ENCODE assay signal across 8 cellular contexts in genomic region chr5:122192883-122193496, GRCh38.
DNase-seq lines count a peak whose midpoint lies in the region; ATAC-seq, FAIRE-seq and TF ChIP-seq lines count a peak whose summit lies in the region.

No MANE protein-coding gene starts in this region.

- TF ChIP-seq RAD21 in A549 (conservative IDR thresholded peaks at IDR 0.05 in 1 of 2, IDR thresholded peaks at IDR 0.05 in 1 of 2) = peak; percentile 49 to 54; a peak in 4 of 5 replicates

- H3K27ac ChIP-seq in A549 = no peak overlapping the region; a peak in 1 of 6 replicates
- no peak overlapping the region for H3K27ac ChIP-seq in MM.1S (ENCODE audit: low read length)
- H3K27ac ChIP-seq in RWPE1 = no peak overlapping the region

- no peak for FAIRE-seq in A549 (lab: Jason Lieb, UNC)

- POLR2A ChIA-PET in A549 (lab: Yijun Ruan, JAX) = no interaction called here
- POLR2A ChIA-PET in RWPE1 (lab: Yijun Ruan, JAX; ENCODE audit: low non-redundant PET) = no interaction called here

- H3K4me2 ChIP-seq in A549 (no peak overlapping the region), MM.1S (ENCODE audit: low read depth, low read length) (no peak overlapping the region)

- H3K4me1 ChIP-seq in A549 (no peaks in the 10 kb centered on the region), MM.1S (ENCODE audit: low read length) (no peaks in the 10 kb centered on the region)

- peak; percentile 85 to 94; a peak in 5 of 6 replicates for ATAC-seq in A549
- ATAC-seq in HG02571 (IDR thresholded peaks at IDR 0.05; ENCODE audit: unreplicated experiment) = peak; percentile 77

- H3K36me3 ChIP-seq in MM.1S (replicated peaks; ENCODE audit: insufficient read depth, low read length) = no peaks in the 10 kb centered on the region

- no peak overlapping the region for H2AFZ ChIP-seq in MM.1S (ENCODE audit: low read length)

- H3K9me3 ChIP-seq in A549 = no peaks in the 10 kb centered on the region
- H3K9me3 ChIP-seq in MM.1S (replicated peaks; ENCODE audit: insufficient read depth, low read length) = no peaks in the 10 kb centered on the region

- H3F3A ChIP-seq in MM.1S (ENCODE audit: insufficient read depth, low read length) = no peaks in the 10 kb centered on the region

- 3% methylated on average over 4 of the region's 4 CpGs for WGBS in A549 (ENCODE audit: missing lambda C conversion rate)

- H3K4me3 ChIP-seq in A549 = no peak overlapping the region
- H3K4me3 ChIP-seq in MM.1S (ENCODE audit: low read length) = no peak overlapping the region

- H3K9ac ChIP-seq in MM.1S (ENCODE audit: low read length) = no peak overlapping the region

- no peak for TF ChIP-seq EP300 in A549 (IDR thresholded peaks at IDR 0.05)

- no peaks in the 10 kb centered on the region for H3K27me3 ChIP-seq in MM.1S (replicated peaks; ENCODE audit: insufficient read depth, low read length)

- TF ChIP-seq POLR2A in A549 (IDR thresholded peaks at IDR 0.05; ENCODE audit: low read length) = no peak

- DNase-seq in A549 (ENCODE audit: low read depth in 1 of 2, low spot score in 1 of 2) = peak; percentile 34 to 58
- DNase-seq in MM.1S = peak; percentile 67
- peak; percentile 62 for DNase-seq in RWPE1 (ENCODE audit: low spot score)
- peak; percentile 32 for DNase-seq in epidermal melanocyte (ENCODE audit: insufficient read length, low spot score)
- DNase-seq in myocyte (ENCODE audit: low read depth) = peak; percentile 78
- no peak for DNase-seq in cortex of kidney (lab: John Stamatoyannopoulos, UW)

- CTCF ChIA-PET in A549 (lab: Yijun Ruan, JAX) = no interaction called here
- CTCF ChIA-PET in RWPE1 (lab: Yijun Ruan, JAX) = interaction anchor here (0.7 kb wide), 1 partner anchor 1191 kb away, joined by 3 read pairs; no protein-coding TSS in a partner anchor

- peak; percentile 63 for TF ChIP-seq CTCF in A549 (IDR thresholded peaks at IDR 0.05)
- peak; percentile 48 for TF ChIP-seq CTCF in GM12874 (IDR thresholded peaks at IDR 0.05; ENCODE audit: insufficient read depth, low read depth, low read length)
- peak; percentile 65 for TF ChIP-seq CTCF in MM.1S (IDR thresholded peaks at IDR 0.05; ENCODE audit: low read length)
- peak; percentile 63; the same call in 1 of the 2 replicates for TF ChIP-seq CTCF in RWPE1 (conservative IDR thresholded peaks at IDR 0.05; ENCODE audit: low read depth)

- H3K9me2 ChIP-seq in MM.1S (replicated peaks; ENCODE audit: insufficient read depth, low read length) = no peaks in the 10 kb centered on the region

- no peaks in the 10 kb centered on the region for H3K79me2 ChIP-seq in MM.1S (ENCODE audit: low read length)

- no peaks in the 10 kb centered on the region for H4K20me1 ChIP-seq in MM.1S (ENCODE audit: insufficient read depth, low read length)

TF ChIP-seq in A549, 52 proteins besides CTCF, POLR2A, EP300 and RAD21:
- TF ChIP-seq HEYL (CRISPR knock-in tag; IDR thresholded peaks at IDR 0.05) (no peak), SMC3 (IDR thresholded peaks at IDR 0.05) (peak; percentile 48; the same call in 2 of the 3 replicates)
